Comparison of ENCODE assay signal across 15 cellular contexts in genomic region chr15:65041787-65042186, GRCh38. TPM values are rescaled to one million over a fixed set of nuclear protein-coding genes. Genes with fewer than 3 reads are reported as not detected.
DNase-seq lines count a peak whose midpoint lies in the region; ATAC-seq and TF ChIP-seq lines count a peak whose summit lies in the region.
"Had no signal": no experiment of that assay in that cellular context is flagged by ENCODE, and none has a peak within 500 bp of the region (broad histone marks: within the 10 kb centered on the region; RNA-seq: fewer than 3 reads in every experiment).

No MANE protein-coding gene starts in this region.

- H3K4me3 ChIP-seq in IMR-90 (ENCODE audit: insufficient read depth, low read depth, low read length) (no peak overlapping the region), colonic mucosa (no peak overlapping the region), transverse colon (no peak overlapping the region)

- TF ChIP-seq POLR2A in IMR-90 (IDR thresholded peaks at IDR 0.05; ENCODE audit: low read depth, low read length): no peak
- no peak for TF ChIP-seq POLR2A in transverse colon (IDR thresholded peaks at IDR 0.05)

- H3K56ac ChIP-seq in IMR-90 (ENCODE audit: extremely low read depth, insufficient read depth, low read length): no peak overlapping the region

- H3K4me3 Mint-ChIP-seq in activated naive CD4-positive, alpha-beta T cell treated with anti-CD3 and anti-CD28 coated beads for 36 hours: no peak overlapping the region
- H3K4me3 Mint-ChIP-seq: CD14-positive monocyte; CD4-positive, alpha-beta memory T cell; H9 had no signal

- H4K20me1 ChIP-seq in IMR-90 (ENCODE audit: insufficient read depth, low read length): no peaks in the 10 kb centered on the region

- no peaks in the 10 kb centered on the region for H3K9me3 Mint-ChIP-seq in activated naive CD4-positive, alpha-beta T cell treated with anti-CD3 and anti-CD28 coated beads for 36 hours
- H3K9me3 Mint-ChIP-seq: CD4-positive, alpha-beta memory T cell; H9 had no signal

- peaks cover 12% of the 10 kb centered on the region for H3K9me1 ChIP-seq in IMR-90 (ENCODE audit: insufficient read depth, low read length)

- H3K18ac ChIP-seq in IMR-90 (ENCODE audit: low read depth, low read length): no peak overlapping the region

- dilution Hi-C loops in IMR-90 (cut with HindIII; ENCODE audit: low sequenced_read_pairs, unreplicated experiment): no loop called here

- no CpG with 5 or more reads among the region's 2 CpGs for WGBS in IMR-90 (ENCODE audit: extremely low coverage in 2 of 2, insufficient read length in 1 of 2), 2 experiments
- WGBS in transverse colon (ENCODE audit: low coverage in 1 of 2), 2 donors: 80 to 82% methylated on average over 1 to 2 of the region's 2 CpGs

- H3K27me3 ChIP-seq in IMR-90 (ENCODE audit: control insufficient read depth, insufficient read depth, low read length): no peaks in the 10 kb centered on the region
- no peaks in the 10 kb centered on the region for H3K27me3 ChIP-seq in colonic mucosa
- no peaks in the 10 kb centered on the region for H3K27me3 ChIP-seq in transverse colon

- no peak overlapping the region for H4K8ac ChIP-seq in IMR-90 (ENCODE audit: low read depth in 2 of 2, low read length in 2 of 2)

- H4K91ac ChIP-seq in IMR-90 (ENCODE audit: insufficient read depth, low read depth, low read length): no peak overlapping the region

- no peak overlapping the region for H2AFZ ChIP-seq in IMR-90 (replicated peaks; ENCODE audit: low read length, poor library complexity)

- POLR2A ChIA-PET in IMR-90 (lab: Charles Lee; ENCODE audit: unreplicated experiment): no interaction called here

- no peak overlapping the region for H3K23ac ChIP-seq in IMR-90 (ENCODE audit: low read depth, low read length)

- no peak overlapping the region for H2BK120ac ChIP-seq in IMR-90 (ENCODE audit: low read depth, low read length)

- H3K4me1 ChIP-seq in IMR-90 (ENCODE audit: control insufficient read depth, insufficient read depth, low read length) (peaks cover 16% of the 10 kb centered on the region), colonic mucosa (peaks cover 6% of the 10 kb centered on the region), transverse colon (peaks cover 7 to 55% (median 41%) of the 10 kb centered on the region in 4 donors)

- intact Hi-C loops in IMR-90 (cut with micrococcal nuclease): no loop called here
- intact Hi-C loops in colonic mucosa (cut with DNase I): no loop called here
- intact Hi-C loops in transverse colon (cut with DNase I; ENCODE audit: low total_unique reads): no loop called here
- intact Hi-C loops in activated naive CD4-positive, alpha-beta T cell treated with anti-CD3 and anti-CD28 coated beads for 36 hours (cut with micrococcal nuclease): no loop called here

- H3K9me3 ChIP-seq in IMR-90 (ENCODE audit: control insufficient read depth, insufficient read depth, low read length) (no peaks in the 10 kb centered on the region), colonic mucosa (no peaks in the 10 kb centered on the region), transverse colon (no peaks in the 10 kb centered on the region)

- 0 out of 3 replicates have a peak overlapping the region, but pooled peaks have one; percentile 92 for H2BK15ac ChIP-seq in IMR-90 (ENCODE audit: low read depth, low read length)

- H3K4ac ChIP-seq in IMR-90 (ENCODE audit: low read depth, low read length): no peak overlapping the region

- H3K36me3 ChIP-seq in IMR-90 (ENCODE audit: control insufficient read depth, insufficient read depth, low read length) (no peaks in the 10 kb centered on the region), colonic mucosa (no peaks in the 10 kb centered on the region), transverse colon (no peaks in the 10 kb centered on the region)

- in situ Hi-C loops in IMR-90 (cut with MboI; ENCODE audit: low sequenced_read_pairs): no loop called here
- in situ Hi-C loops in transverse colon (cut with MboI; ENCODE audit: low pct_ligation_motif_present in 1 of 4, low pct_unique_long_range_greater_than_20kb in 1 of 4, low sequenced_read_pairs in 3 of 4): loop anchor here in 3 of 4 donors (25.0 kb wide), 1 partner anchor 246 kb away; the partner anchor contains the start of genes PARP16 (in 3 of the 3) and RNU5A-1 (in 3 of the 3)

- H3K4me2 ChIP-seq in IMR-90 (ENCODE audit: low read depth, low read length): no peak overlapping the region
- H3K4me2 ChIP-seq: KMS-11 had no signal

- H3K9ac ChIP-seq in IMR-90 (ENCODE audit: low read depth, low read length): no peak overlapping the region
- H3K9ac ChIP-seq in colonic mucosa (ENCODE audit: low read depth in 2 of 2, low read length in 2 of 2): no peak overlapping the region
- H3K9ac ChIP-seq: KMS-11 had no signal

- no peak for TF ChIP-seq CTCF in IMR-90 (conservative IDR thresholded peaks at IDR 0.05; ENCODE audit: low read depth, low read length)
- no peak for TF ChIP-seq CTCF in colonic mucosa (IDR thresholded peaks at IDR 0.05)
- TF ChIP-seq CTCF in transverse colon (IDR thresholded peaks at IDR 0.05): no peak

- no peak for TF ChIP-seq RAD21 in IMR-90 (IDR thresholded peaks at IDR 0.05; ENCODE audit: low read length)

- H3K27ac Mint-ChIP-seq in activated naive CD4-positive, alpha-beta T cell treated with anti-CD3 and anti-CD28 coated beads for 36 hours: no peak overlapping the region
- H3K27ac Mint-ChIP-seq: CD14-positive monocyte; CD4-positive, alpha-beta memory T cell; H9 had no signal

- no peaks in the 10 kb centered on the region for H3K79me1 ChIP-seq in IMR-90 (ENCODE audit: low read depth in 1 of 2, low read length in 2 of 2)

- CTCF ChIA-PET in IMR-90 (lab: Yijun Ruan, JAX): interaction anchor here (1.3 kb wide), 1 partner anchor 41 kb away, joined by 6 read pairs; no protein-coding TSS in a partner anchor
- CTCF ChIA-PET in activated naive CD4-positive, alpha-beta T cell treated with anti-CD3 and anti-CD28 coated beads for 36 hours (lab: Charles Lee): interaction anchor here (1.0 to 1.1 kb wide), 2 partner anchors 8 to 13 kb away, joined by 3 to 4 read pairs; no protein-coding TSS in a partner anchor

- no peak overlapping the region for H2AK9ac ChIP-seq in IMR-90 (replicated peaks; ENCODE audit: low read depth, low read length, poor library complexity)

- no peak for TF ChIP-seq EP300 in transverse colon (IDR thresholded peaks at IDR 0.05; ENCODE audit: low read depth)

- H3K14ac ChIP-seq in IMR-90 (replicated peaks; ENCODE audit: low read depth, low read length): no peak overlapping the region

- no peak overlapping the region for H4K5ac ChIP-seq in IMR-90 (ENCODE audit: low read depth, low read length)

- no peak for ATAC-seq in IMR-90 (ENCODE audit: low read depth)

- no peak overlapping the region for H2AK5ac ChIP-seq in IMR-90 (ENCODE audit: low read depth, low read length)

- no peak overlapping the region for H2BK20ac ChIP-seq in IMR-90 (ENCODE audit: low read depth, low read length)

- peaks cover 4% of the 10 kb centered on the region for H3K4me1 Mint-ChIP-seq in activated naive CD4-positive, alpha-beta T cell treated with anti-CD3 and anti-CD28 coated beads for 36 hours (ENCODE audit: low read depth)
- H3K4me1 Mint-ChIP-seq: CD14-positive monocyte; CD4-positive, alpha-beta memory T cell had no signal

- DNase-seq in IMR-90 (no peak), colonic mucosa (peak; percentile 19), transverse colon (no peak), T-helper 1 cell (no peak)
- DNase-seq in activated naive CD4-positive, alpha-beta T cell treated with anti-CD3 and anti-CD28 coated beads for 36 hours: no peak
- DNase-seq: ACHN; Calu3; CD4-positive, alpha-beta memory T cell; DMS79 treated with DMSO at 0.1 percent for 48 hours; GF-D8; H9 had no signal

- H3K27me3 Mint-ChIP-seq in activated naive CD4-positive, alpha-beta T cell treated with anti-CD3 and anti-CD28 coated beads for 36 hours (ENCODE audit: low read depth): no peaks in the 10 kb centered on the region

- H3K27ac ChIP-seq in IMR-90 (ENCODE audit: insufficient read depth, low read length) (no peak overlapping the region), colonic mucosa (peak overlapping the region; percentile 89), transverse colon (peak overlapping the region; percentile 83 to 86 (median 84))
- H3K27ac ChIP-seq: KMS-11 had no signal

- H2BK5ac ChIP-seq in IMR-90 (ENCODE audit: low read depth, low read length, poor library complexity, severe bottlenecking): no peak overlapping the region

- no peaks in the 10 kb centered on the region for H3K36me3 Mint-ChIP-seq in activated naive CD4-positive, alpha-beta T cell treated with anti-CD3 and anti-CD28 coated beads for 36 hours (ENCODE audit: low read depth)
- H3K36me3 Mint-ChIP-seq: CD14-positive monocyte; CD4-positive, alpha-beta memory T cell had no signal

- BruUV-seq in IMR-90 (replicated peaks; lab: Mats Ljungman, UMichigan): no TSS peak

RNA-seq across cellular contexts. Expression of gene SLC51B, which starts 3.4 kb away (rescaled TPM):
- total RNA-seq in IMR-90 (2012; rRNA removed): not detected in 2 replicates
- 0.16 TPM in 1 of 2 replicates, not detected in the other for polyA plus RNA-seq in IMR-90 (2012; rRNA removed)
- 0.09 TPM in 1 of 2 replicates, not detected in the other for polyA plus RNA-seq in IMR-90 (2012; cell fraction: cytosol; rRNA removed)
- polyA plus RNA-seq in IMR-90 (2012; cell fraction: nucleus; rRNA removed; ENCODE audit: low replicate concordance): not detected in 2 replicates
- 100 to 1,000 TPM in 1 of 2 donors, 10 to 100 TPM in 1; 73.1 to 102 TPM for total RNA-seq in colonic mucosa
- 100 to 1,000 TPM in 2 of 4 donors, 10 to 100 TPM in 1, 1 to 10 TPM in 1; 3.4 to 150 (median 121) TPM for total RNA-seq in transverse colon
- total RNA-seq in activated naive CD4-positive, alpha-beta T cell treated with anti-CD3 and anti-CD28 coated beads for 36 hours: not detected
- total RNA-seq: Calu3; CD4-positive, alpha-beta memory T cell; H1; H9 had no signal
- polyA plus RNA-seq: BJ; CD14-positive monocyte; CD4-positive, alpha-beta memory T cell; H1 had no signal

RNA-seq across cellular contexts. Expression of gene MTFMT, which starts 12.3 kb away (rescaled TPM):
- total RNA-seq in IMR-90 (2012; rRNA removed): 19.4 and 21.3 TPM in 2 replicates
- 7.3 and 8.9 TPM in 2 replicates for polyA plus RNA-seq in IMR-90 (2012; rRNA removed)
- polyA plus RNA-seq in IMR-90 (2012; cell fraction: cytosol; rRNA removed): 7.2 and 8.9 TPM in 2 replicates
- 4.7 and 5.9 TPM in 2 replicates for polyA plus RNA-seq in IMR-90 (2012; cell fraction: nucleus; rRNA removed; ENCODE audit: low replicate concordance)
- total RNA-seq in colonic mucosa: 10 to 100 TPM; 22.1 to 25.9 TPM
- total RNA-seq in transverse colon: 10 to 100 TPM in 3 of 4 donors, 1 to 10 TPM in 1; 9.8 to 40.5 (median 31.0) TPM
- total RNA-seq in activated naive CD4-positive, alpha-beta T cell treated with anti-CD3 and anti-CD28 coated beads for 36 hours: 10 to 100 TPM; 15.1 to 17.1 TPM

RNA-seq across cellular contexts. Expression of gene RASL12, which starts 26.0 kb away (rescaled TPM):
- under 0.01 and 0.18 TPM in 2 replicates for total RNA-seq in IMR-90 (2012; rRNA removed)
- 0.19 and 0.22 TPM in 2 replicates for polyA plus RNA-seq in IMR-90 (2012; rRNA removed)
- 0.27 and 0.75 TPM in 2 replicates for polyA plus RNA-seq in IMR-90 (2012; cell fraction: cytosol; rRNA removed)
- 0.26 and 0.50 TPM in 2 replicates for polyA plus RNA-seq in IMR-90 (2012; cell fraction: nucleus; rRNA removed; ENCODE audit: low replicate concordance)
- total RNA-seq in colonic mucosa: 1 to 10 TPM; 3.1 to 6.7 TPM
- total RNA-seq in transverse colon: 10 to 100 TPM; 13.9 to 46.8 (median 16.4) TPM
- not detected for total RNA-seq in activated naive CD4-positive, alpha-beta T cell treated with anti-CD3 and anti-CD28 coated beads for 36 hours
- total RNA-seq: CD4-positive, alpha-beta memory T cell had no signal
- polyA plus RNA-seq: CD14-positive monocyte; CD4-positive, alpha-beta memory T cell had no signal

RNA-seq across cellular contexts. Expression of gene KBTBD13, which starts 34.8 kb away (rescaled TPM):
- total RNA-seq in IMR-90 (2012; rRNA removed) (not detected in 2 replicates), colonic mucosa (not detected), transverse colon (not detected)
- not detected in 2 replicates for polyA plus RNA-seq in IMR-90 (2012; rRNA removed)
- polyA plus RNA-seq in IMR-90 (2012; cell fraction: cytosol; rRNA removed): not detected in 2 replicates
- polyA plus RNA-seq in IMR-90 (2012; cell fraction: nucleus; rRNA removed; ENCODE audit: low replicate concordance): not detected in 2 replicates
- total RNA-seq in activated naive CD4-positive, alpha-beta T cell treated with anti-CD3 and anti-CD28 coated beads for 36 hours: not detected
- total RNA-seq: Calu3; CD4-positive, alpha-beta memory T cell; H1; H9 had no signal
- polyA plus RNA-seq: BJ; CD14-positive monocyte; CD4-positive, alpha-beta memory T cell; H1 had no signal

RNA-seq across cellular contexts. Expression of gene SPG21, which starts 52.1 kb away (rescaled TPM):
- total RNA-seq in IMR-90 (2012; rRNA removed) (60.8 and 65.3 TPM in 2 replicates), colonic mucosa (10 to 100 TPM; 76.3 to 85.8 TPM), transverse colon (10 to 100 TPM; 27.7 to 67.2 (median 53.0) TPM)
- polyA plus RNA-seq in IMR-90 (2012; rRNA removed): 51.6 and 59.9 TPM in 2 replicates
- polyA plus RNA-seq in IMR-90 (2012; cell fraction: cytosol; rRNA removed): 34.8 and 44.5 TPM in 2 replicates
- 18.7 and 49.4 TPM in 2 replicates for polyA plus RNA-seq in IMR-90 (2012; cell fraction: nucleus; rRNA removed; ENCODE audit: low replicate concordance)
- total RNA-seq in activated naive CD4-positive, alpha-beta T cell treated with anti-CD3 and anti-CD28 coated beads for 36 hours: 10 to 100 TPM; 67.7 to 68.0 TPM
